ENCODE assay signal across 23 cellular contexts in the genomic region with DNA sequence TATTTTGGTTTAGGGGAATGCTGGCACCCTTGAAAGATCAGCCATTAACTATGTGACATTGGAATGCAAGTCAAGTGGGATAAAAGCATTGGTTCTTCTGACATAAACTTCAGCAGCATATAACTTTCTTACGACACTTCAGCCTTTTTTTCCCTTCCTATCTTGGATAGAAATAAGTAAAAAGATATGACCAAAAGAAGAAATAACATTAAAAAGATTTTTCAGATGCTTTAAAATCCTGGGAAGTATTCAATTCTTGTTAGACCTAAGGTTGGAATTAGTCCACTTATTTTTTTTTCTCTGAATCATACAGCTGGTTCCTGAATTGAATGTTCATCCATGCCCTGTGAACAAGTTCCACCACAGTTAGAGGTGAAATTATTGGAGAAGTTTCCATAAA.
A peak's percentile ranks its signal among the peaks of the same experiment; 100 is the strongest.
DNase-seq lines count a peak whose midpoint lies in the region; FAIRE-seq and TF ChIP-seq lines count a peak whose summit lies in the region.
"Had no signal": no experiment of that assay in that cellular context is flagged by ENCODE, and none has a peak within 500 bp of the region (broad histone marks: within the 10 kb centered on the region; RNA-seq: fewer than 3 reads in every experiment).

No MANE protein-coding gene starts in this region.

- H3K4me3 Mint-ChIP-seq in astrocyte (ENCODE audit: unreplicated experiment) = no peak overlapping the region
- H3K4me3 Mint-ChIP-seq in type B pancreatic cell = no peak overlapping the region
- H3K4me3 Mint-ChIP-seq: CD4-positive, alpha-beta memory T cell; IgD-negative memory B cell had no signal

- no peak overlapping the region for H3K27ac Mint-ChIP-seq in astrocyte (ENCODE audit: unreplicated experiment)
- H3K27ac Mint-ChIP-seq in type B pancreatic cell = no peak overlapping the region
- H3K27ac Mint-ChIP-seq: CD4-positive, alpha-beta memory T cell; IgD-negative memory B cell had no signal

- H3K36me3 Mint-ChIP-seq in astrocyte (ENCODE audit: low read depth, unreplicated experiment) = no peaks in the 10 kb centered on the region
- no peaks in the 10 kb centered on the region for H3K36me3 Mint-ChIP-seq in type B pancreatic cell
- H3K36me3 Mint-ChIP-seq: CD4-positive, alpha-beta memory T cell; IgD-negative memory B cell had no signal

- no peak overlapping the region for H3K4me2 ChIP-seq in astrocyte (ENCODE audit: low read length)

- H3K9ac ChIP-seq in astrocyte (ENCODE audit: low read length) = no peak overlapping the region

- H3K27me3 ChIP-seq in astrocyte (ENCODE audit: insufficient read depth, low read length) = no peaks in the 10 kb centered on the region
- no peaks in the 10 kb centered on the region for H3K27me3 ChIP-seq in tibial artery
- H3K27me3 ChIP-seq: SJCRH30 had no signal

- FAIRE-seq in astrocyte (lab: Jason Lieb, UNC) = no peak
- FAIRE-seq: GM12878, H1 had no signal

- H3K4me3 ChIP-seq in AG10803 (ENCODE audit: low read length) (no peak overlapping the region), astrocyte (ENCODE audit: insufficient read depth, low read depth, low read length) (no peak overlapping the region), tibial artery (no peak overlapping the region)
- H3K4me3 ChIP-seq: GM12878, SJCRH30 had no signal

- H3K9me3 Mint-ChIP-seq in astrocyte (ENCODE audit: unreplicated experiment) (peaks cover 2% of the 10 kb centered on the region), type B pancreatic cell (no peaks in the 10 kb centered on the region)

- H3K4me1 Mint-ChIP-seq in astrocyte (ENCODE audit: low read depth, unreplicated experiment) (peaks cover 10% of the 10 kb centered on the region), type B pancreatic cell (ENCODE audit: unreplicated experiment) (no peaks in the 10 kb centered on the region)
- H3K4me1 Mint-ChIP-seq: CD4-positive, alpha-beta memory T cell; IgD-negative memory B cell had no signal

- intact Hi-C loops in tibial artery (cut with DNase I; ENCODE audit: low total_unique reads) = no loop called here

- no peaks in the 10 kb centered on the region for H3K27me3 Mint-ChIP-seq in astrocyte (ENCODE audit: low read depth, unreplicated experiment)
- no peaks in the 10 kb centered on the region for H3K27me3 Mint-ChIP-seq in type B pancreatic cell
- H3K27me3 Mint-ChIP-seq: CD4-positive, alpha-beta memory T cell; IgD-negative memory B cell had no signal

- DNase-seq in AG10803 (ENCODE audit: low read depth) (peak; percentile 2), astrocyte (ENCODE audit: low read depth) (peak; percentile 56), fibroblast of gingiva (ENCODE audit: low read depth) (peak; percentile 34), tibial artery (no peak), type B pancreatic cell (ENCODE audit: extremely low spot score, unreplicated experiment) (no peak), GOT3 (lab: John Stamatoyannopoulos, UW) (no peak)
- no peak for DNase-seq in activated CD4-positive, alpha-beta T cell treated with anti-CD3 and anti-CD28 coated beads for 1 hour
- DNase-seq: C1 segment of cervical spinal cord; CD4-positive, alpha-beta memory T cell; COR-L47; EL; GDM1; HCEC 1CT; NCI-H1092; NCI-H1417 treated with DMSO at 0.1 percent for 48 hours; NCI-H187; NCI-H2171 treated with DMSO at 0.1 percent for 48 hours; NCI-H524; NCI-H774; SJCRH30 had no signal

- TF ChIP-seq CTCF in AG10803 (conservative IDR thresholded peaks at IDR 0.05; ENCODE audit: low read length) (no peak), astrocyte (IDR thresholded peaks at IDR 0.05; ENCODE audit: insufficient read depth, low read depth, low read length) (no peak), tibial artery (IDR thresholded peaks at IDR 0.05) (no peak), type B pancreatic cell (conservative IDR thresholded peaks at IDR 0.05) (no peak)

- no peaks in the 10 kb centered on the region for H3K4me1 ChIP-seq in astrocyte (ENCODE audit: insufficient read depth, low read length)
- H3K4me1 ChIP-seq in tibial artery = peaks cover 0 to 42% (median 3%) of the 10 kb centered on the region in 4 donors
- H3K4me1 ChIP-seq: SJCRH30 had no signal

- no peaks in the 10 kb centered on the region for H3K36me3 ChIP-seq in astrocyte (ENCODE audit: insufficient read depth, low read length)
- no peaks in the 10 kb centered on the region for H3K36me3 ChIP-seq in tibial artery
- H3K36me3 ChIP-seq: SJCRH30 had no signal

- no peak overlapping the region for H2AFZ ChIP-seq in astrocyte (ENCODE audit: low read depth, low read length)

- no peaks in the 10 kb centered on the region for H4K20me1 ChIP-seq in astrocyte (ENCODE audit: insufficient read depth, low read length)

- H3K27ac ChIP-seq in astrocyte (ENCODE audit: low read depth, low read length) (no peak overlapping the region), tibial artery (peak overlapping the region; percentile 11 to 44)
- H3K27ac ChIP-seq: SJCRH30 had no signal

- no peaks in the 10 kb centered on the region for H3K79me2 ChIP-seq in astrocyte (ENCODE audit: insufficient read depth, low read length)

- no peaks in the 10 kb centered on the region for H3K9me3 ChIP-seq in astrocyte (ENCODE audit: insufficient read depth, low read depth, low read length)
- no peaks in the 10 kb centered on the region for H3K9me3 ChIP-seq in tibial artery
- H3K9me3 ChIP-seq: SJCRH30 had no signal

Comparison
In these comparisons a context has a peak if more than half of its experiments do, and no peak if none do; other contexts are left out.
1. DNase-seq: peak in AG10803 (single experiment), astrocyte (single experiment) and fibroblast of gingiva (single experiment); none in tibial artery (0 of 2), type B pancreatic cell (single experiment), GOT3 (single experiment) and activated CD4-positive, alpha-beta T cell treated with anti-CD3 and anti-CD28 coated beads for 1 hour (single experiment).